Comparison of ENCODE assay signal across 16 cellular contexts in genomic region chr14:91279354-91279753, GRCh38. TPM values are rescaled to one million over a fixed set of nuclear protein-coding genes. Genes with fewer than 3 reads are reported as not detected.
DNase-seq lines count a peak whose midpoint lies in the region; ATAC-seq and TF ChIP-seq lines count a peak whose summit lies in the region.
"Had no signal": no experiment of that assay in that cellular context is flagged by ENCODE, and none has a peak within 500 bp of the region (broad histone marks: within the 10 kb centered on the region; RNA-seq: fewer than 3 reads in every experiment).

No MANE protein-coding gene starts in this region.

- H3K4me3 Mint-ChIP-seq in activated T-cell treated with anti-CD3 and anti-CD28 coated beads, Interleukin-2, amount 50 U/mL, for 24 hours, result no peak overlapping the region
- no peak overlapping the region for H3K4me3 Mint-ChIP-seq in activated T-cell treated with anti-CD3 and anti-CD28 coated beads, Interleukin-2, amount 50 U/mL, for 4 hours
- H3K4me3 Mint-ChIP-seq in T-helper 17 cell (no peak overlapping the region), neural crest cell (no peak overlapping the region)

- H3K27ac ChIP-seq in DOHH2 (ENCODE audit: low read depth, low read length), result peak overlapping the region; percentile 97
- no peak overlapping the region for H3K27ac ChIP-seq in esophagus squamous epithelium
- H3K27ac ChIP-seq: C4-2B had no signal

- H3K4me1 ChIP-seq in DOHH2 (ENCODE audit: control insufficient read depth, low read length) (peaks cover 70% of the 10 kb centered on the region), esophagus squamous epithelium (peaks cover 5 to 20% (median 10%) of the 10 kb centered on the region in 3 donors)
- H3K4me1 ChIP-seq: HAP-1 had no signal

- no peaks in the 10 kb centered on the region for H3K9me3 ChIP-seq in DOHH2 (ENCODE audit: control insufficient read depth, insufficient read depth, low read length)
- no peaks in the 10 kb centered on the region for H3K9me3 ChIP-seq in T-helper 17 cell (ENCODE audit: control insufficient read depth, low read length, poor library complexity, severe bottlenecking)
- H3K9me3 ChIP-seq in esophagus squamous epithelium, result no peaks in the 10 kb centered on the region
- H3K9me3 ChIP-seq: HAP-1 had no signal

- H3K27me3 ChIP-seq in DOHH2 (ENCODE audit: control insufficient read depth, low read length), result no peaks in the 10 kb centered on the region
- H3K27me3 ChIP-seq in esophagus squamous epithelium, result no peaks in the 10 kb centered on the region

- no peak for TF ChIP-seq POLR2A in esophagus squamous epithelium (IDR thresholded peaks at IDR 0.05)

- H3K79me2 ChIP-seq in DOHH2 (ENCODE audit: control insufficient read depth, low read length), result peaks cover 27% of the 10 kb centered on the region

- H3K36me3 ChIP-seq in DOHH2 (ENCODE audit: control insufficient read depth, low read length) (peaks cover 93% of the 10 kb centered on the region), esophagus squamous epithelium (peaks cover 6 to 94% (median 18%) of the 10 kb centered on the region in 3 donors)

- H3K4me1 Mint-ChIP-seq in activated T-cell treated with anti-CD3 and anti-CD28 coated beads, Interleukin-2, amount 50 U/mL, for 24 hours (ENCODE audit: low read depth), result peaks cover 1% of the 10 kb centered on the region
- no peaks in the 10 kb centered on the region for H3K4me1 Mint-ChIP-seq in activated T-cell treated with anti-CD3 and anti-CD28 coated beads, Interleukin-2, amount 50 U/mL, for 4 hours (ENCODE audit: low read depth)
- H3K4me1 Mint-ChIP-seq in T-helper 17 cell, result no peaks in the 10 kb centered on the region
- H3K4me1 Mint-ChIP-seq in neural crest cell, result no peaks in the 10 kb centered on the region

- no peak for DNase-seq in activated T-cell treated with anti-CD3 and anti-CD28 coated beads, Interleukin-2, amount 50 U/mL, for 24 hours
- no peak for DNase-seq in activated T-cell treated with anti-CD3 and anti-CD28 coated beads, Interleukin-2, amount 50 U/mL, for 4 hours
- DNase-seq in T-helper 17 cell, result no peak
- no peak for DNase-seq in neural crest cell (ENCODE audit: low read depth, low spot score)
- no peak for DNase-seq in UCSD-AML1 (lab: John Stamatoyannopoulos, UW; ENCODE audit: unreplicated experiment)
- DNase-seq in esophagus squamous epithelium (lab: John Stamatoyannopoulos, UW), result no peak
- no peak for DNase-seq in activated gamma-delta T cell (lab: John Stamatoyannopoulos, UW)
- DNase-seq: Calu3, IMR-90, Kasumi-1, MM.1S, NCI-H1694 treated with DMSO at 0.1 percent for 48 hours, SIG-M5 had no signal

- peak overlapping the region; percentile 85 for H3K4me2 ChIP-seq in DOHH2 (ENCODE audit: low read length)

- no peaks in the 10 kb centered on the region for H3K27me3 Mint-ChIP-seq in activated T-cell treated with anti-CD3 and anti-CD28 coated beads, Interleukin-2, amount 50 U/mL, for 24 hours
- no peaks in the 10 kb centered on the region for H3K27me3 Mint-ChIP-seq in activated T-cell treated with anti-CD3 and anti-CD28 coated beads, Interleukin-2, amount 50 U/mL, for 4 hours (ENCODE audit: low read depth)
- no peaks in the 10 kb centered on the region for H3K27me3 Mint-ChIP-seq in T-helper 17 cell
- no peaks in the 10 kb centered on the region for H3K27me3 Mint-ChIP-seq in neural crest cell (ENCODE audit: low read depth)

- H4K20me1 ChIP-seq in DOHH2 (ENCODE audit: control insufficient read depth, insufficient read depth, low read depth, low read length), result no peaks in the 10 kb centered on the region

- H3F3A ChIP-seq in DOHH2 (ENCODE audit: control insufficient read depth, insufficient read depth), result peaks cover 17% of the 10 kb centered on the region

- 85 to 86% methylated on average over 10 of the region's 10 CpGs for WGBS in esophagus squamous epithelium, 2 donors

- peak overlapping the region; percentile 60 for H3K27ac Mint-ChIP-seq in activated T-cell treated with anti-CD3 and anti-CD28 coated beads, Interleukin-2, amount 50 U/mL, for 24 hours
- H3K27ac Mint-ChIP-seq in T-helper 17 cell, result peak overlapping the region; percentile 39
- peak overlapping the region; percentile 83 for H3K27ac Mint-ChIP-seq in neural crest cell (ENCODE audit: unreplicated experiment)

- H3K36me3 Mint-ChIP-seq in activated T-cell treated with anti-CD3 and anti-CD28 coated beads, Interleukin-2, amount 50 U/mL, for 24 hours (ENCODE audit: low read depth), result peaks cover 95% of the 10 kb centered on the region
- H3K36me3 Mint-ChIP-seq in activated T-cell treated with anti-CD3 and anti-CD28 coated beads, Interleukin-2, amount 50 U/mL, for 4 hours (ENCODE audit: insufficient read depth), result peaks cover 56% of the 10 kb centered on the region
- H3K36me3 Mint-ChIP-seq in T-helper 17 cell (ENCODE audit: low read depth), result peaks cover 3% of the 10 kb centered on the region
- H3K36me3 Mint-ChIP-seq in neural crest cell (ENCODE audit: low read depth), result peaks cover 13% of the 10 kb centered on the region

- no peak for ATAC-seq in activated T-cell treated with anti-CD3 and anti-CD28 coated beads, Interleukin-2, amount 50 U/mL, for 4 hours
- no peak for ATAC-seq in T-helper 17 cell

- intact Hi-C loops in esophagus squamous epithelium (cut with DNase I), result no loop called here

- no peaks in the 10 kb centered on the region for H3K9me3 Mint-ChIP-seq in activated T-cell treated with anti-CD3 and anti-CD28 coated beads, Interleukin-2, amount 50 U/mL, for 24 hours
- no peaks in the 10 kb centered on the region for H3K9me3 Mint-ChIP-seq in activated T-cell treated with anti-CD3 and anti-CD28 coated beads, Interleukin-2, amount 50 U/mL, for 4 hours
- no peaks in the 10 kb centered on the region for H3K9me3 Mint-ChIP-seq in neural crest cell

- H3K4me3 ChIP-seq in DOHH2 (ENCODE audit: low read length), result peak overlapping the region; percentile 11
- H3K4me3 ChIP-seq in esophagus squamous epithelium, result no peak overlapping the region
- H3K4me3 ChIP-seq: HAP-1 had no signal

- TF ChIP-seq CTCF in DOHH2 (IDR thresholded peaks at IDR 0.05; ENCODE audit: low read depth, low read length, poor library complexity, severe bottlenecking) (no peak), neural crest cell (conservative IDR thresholded peaks at IDR 0.05) (no peak), esophagus squamous epithelium (IDR thresholded peaks at IDR 0.05) (no peak)

- no peaks in the 10 kb centered on the region for H3K9me2 ChIP-seq in DOHH2 (replicated peaks; ENCODE audit: control insufficient read depth, low read length)

RNA-seq across cellular contexts. Expression of gene GPR68, which starts 34.9 kb away (rescaled TPM):
- total RNA-seq in activated T-cell treated with anti-CD3 and anti-CD28 coated beads, Interleukin-2, amount 50 U/mL, for 4 hours, result 1 to 10 TPM; 4.1 to 6.1 (median 6.0) TPM
- total RNA-seq in T-helper 17 cell (10 to 100 TPM in 1 of 2 donors, 1 to 10 TPM in 1; 7.6 to 12.4 TPM), neural crest cell (0.14 and 0.36 TPM in 2 replicates), esophagus squamous epithelium (10 to 100 TPM in 2 of 4 donors, 1 to 10 TPM in 2; 4.0 to 17.5 (median 10.2) TPM)
- total RNA-seq: Calu3 had no signal
